Comparison of ENCODE assay signal across 33 cellular contexts in the genomic region with DNA sequence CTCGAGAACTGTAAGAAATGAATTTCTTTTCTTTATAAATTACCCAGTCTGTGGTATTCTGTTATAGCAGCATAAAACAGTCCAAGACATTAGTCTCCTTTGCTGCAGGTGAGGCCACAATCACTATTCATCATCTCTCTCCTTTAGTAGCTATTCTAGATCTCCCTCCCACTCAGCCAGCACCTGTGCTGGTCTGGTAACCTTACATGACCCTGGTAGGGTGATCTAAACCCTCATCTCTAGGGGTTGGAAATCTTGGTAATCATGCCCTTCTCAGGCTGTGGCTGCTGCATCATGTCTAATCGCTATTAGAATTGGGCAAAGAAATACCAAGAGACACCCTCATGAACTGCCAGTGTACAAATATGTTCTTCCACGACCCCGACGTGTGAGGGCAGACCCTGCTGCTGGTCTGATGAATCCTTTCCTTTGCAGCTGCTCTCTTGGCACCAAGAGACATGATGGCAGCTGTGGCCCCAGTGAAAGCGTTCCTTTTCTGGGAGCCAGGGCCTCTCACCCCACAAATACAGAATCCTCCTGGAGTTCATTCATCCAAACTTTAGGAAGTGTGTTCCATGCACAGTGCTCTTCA. TPM values are rescaled to one million over a fixed set of nuclear protein-coding genes. Genes with fewer than 3 reads are reported as not detected.
"Had no signal": no experiment of that assay in that cellular context is flagged by ENCODE, and none has a peak within 500 bp of the region (broad histone marks: within the 10 kb centered on the region; RNA-seq: fewer than 3 reads in every experiment).

No MANE protein-coding gene starts in this region.

- H3K27ac ChIP-seq: left lung, lower lobe of right lung, neural progenitor cell, pancreas, prostate gland, transverse colon, upper lobe of left lung, vagina had no signal

- H3K27ac Mint-ChIP-seq: immature natural killer cell; naive B cell; natural killer cell; nephron progenitor cell; neural progenitor cell; stimulated activated memory B cell treated with anti-CD40 and anti-IgM and Interleukin-4, amounts not matched to agents 10 μg/mL and 1 μg/mL and 100 μg/mL, for 72 hours; stimulated activated naive CD8-positive, alpha-beta T cell treated with anti-CD3 and anti-CD28 coated beads, Interleukin-15, amount 100 ng/mL, for 72 hours had no signal

- ATAC-seq: left colon; left lung; lower lobe of right lung; natural killer cell; pancreas; right cardiac atrium; sciatic nerve; stimulated activated memory B cell treated with anti-CD40 and anti-IgM and Interleukin-4, amounts not matched to agents 10 μg/mL and 1 μg/mL and 100 μg/mL, for 72 hours; stimulated activated naive CD8-positive, alpha-beta T cell treated with anti-CD3 and anti-CD28 coated beads, Interleukin-15, amount 100 ng/mL, for 72 hours had no signal

- H3K9ac ChIP-seq: neural progenitor cell had no signal

- H3K9me3 ChIP-seq: pancreas, prostate gland, vagina had no signal

- H3K4me3 Mint-ChIP-seq: immature natural killer cell; naive B cell; natural killer cell; nephron progenitor cell; neural progenitor cell; stimulated activated memory B cell treated with anti-CD40 and anti-IgM and Interleukin-4, amounts not matched to agents 10 μg/mL and 1 μg/mL and 100 μg/mL, for 72 hours; stimulated activated naive CD8-positive, alpha-beta T cell treated with anti-CD3 and anti-CD28 coated beads, Interleukin-15, amount 100 ng/mL, for 72 hours had no signal

- H2AFZ ChIP-seq: neural progenitor cell had no signal

- H3K36me3 ChIP-seq: left lung, lower lobe of right lung, neural progenitor cell, pancreas, prostate gland, spleen, transverse colon, upper lobe of left lung, vagina had no signal

- H3K4me1 ChIP-seq: neural progenitor cell, pancreas, prostate gland, transverse colon had no signal

- DNase-seq: hypothalamus; immature natural killer cell; kidney; left colon; left lung; lower lobe of right lung; mammary epithelial cell; mesenchymal stem cell; naive B cell; natural killer cell; nephron progenitor cell; nucleus accumbens; pancreas; posterior cingulate gyrus; retina; right cardiac atrium; small intestine; spleen; stimulated activated CD4-positive, alpha-beta T cell treated with anti-CD3 and anti-CD28 coated beads, Interleukin-4, amount 100 ng/mL, for 4 hours; stimulated activated CD8-positive, alpha-beta memory T cell treated with anti-CD3 and anti-CD28 coated beads, Interleukin-4, amount 100 ng/mL, for 48 hours; stimulated activated naive CD4-positive, alpha-beta T cell treated with Interleukin-2 at 50 U/mL for 16 hours; stimulated activated naive CD8-positive, alpha-beta T cell treated with anti-CD3 and anti-CD28 coated beads, Interleukin-15, amount 100 ng/mL, for 72 hours; substantia nigra; transverse colon; upper lobe of left lung had no signal

- H3K36me3 Mint-ChIP-seq: neural progenitor cell had no signal

- H3K4me1 Mint-ChIP-seq: naive B cell, neural progenitor cell had no signal

- H3K27me3 ChIP-seq: left lung, neural progenitor cell, pancreas, spleen, transverse colon, upper lobe of left lung, vagina had no signal

- H3K4me2 ChIP-seq: neural progenitor cell had no signal

- H3K4me3 ChIP-seq: left lung, lower lobe of right lung, neural progenitor cell, pancreas, prostate gland, spleen, transverse colon, upper lobe of left lung, vagina had no signal

RNA-seq across cellular contexts. Expression of a gene that starts 55.1 kb away (rescaled TPM):
- total RNA-seq: kidney, left colon, lower lobe of right lung, mammary epithelial cell, mucosa of gallbladder, natural killer cell, pancreas, sciatic nerve, spleen, transverse colon had no signal
- polyA plus RNA-seq: immature natural killer cell, liver, mammary epithelial cell, small intestine, urinary bladder had no signal
